Comparison of ENCODE assay signal across 8 cellular contexts in the genomic region with DNA sequence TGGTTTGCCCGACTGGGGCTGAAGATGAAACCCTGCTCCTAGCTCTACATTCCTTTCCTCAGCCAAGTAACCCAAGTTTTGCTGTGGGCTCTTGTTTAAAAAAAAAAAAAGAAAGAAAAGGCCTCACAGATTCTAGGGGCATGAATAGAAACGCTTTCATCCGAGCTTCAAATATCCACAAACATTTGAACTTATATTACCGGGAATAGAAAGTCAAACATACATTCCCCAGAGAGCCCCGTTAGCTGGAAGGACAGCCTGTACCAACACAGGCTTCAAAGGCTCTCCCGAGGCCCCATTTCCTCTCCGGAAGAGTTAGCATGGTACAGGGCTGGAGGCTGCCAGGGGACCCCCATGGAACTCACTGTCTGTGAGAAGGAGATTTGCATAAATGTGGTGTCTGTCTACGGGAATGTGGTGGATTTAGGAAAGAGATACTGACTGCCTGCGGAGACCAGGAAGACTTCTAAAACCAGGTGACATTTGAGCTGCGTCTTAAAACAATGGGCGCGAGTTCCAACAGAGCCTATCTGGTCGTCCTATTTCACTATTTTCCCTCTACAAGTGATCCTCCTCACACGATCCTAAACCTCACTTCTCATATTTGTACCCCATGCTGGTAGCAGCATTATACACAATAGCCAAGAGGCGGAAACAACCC.
DNase-seq lines count a peak whose midpoint lies in the region; ATAC-seq and TF ChIP-seq lines count a peak whose summit lies in the region.

No MANE protein-coding gene starts in this region.

- H3K27me3 ChIP-seq in KMS-11 (ENCODE audit: insufficient read depth, low read depth): peaks cover 13% of the 10 kb centered on the region

- peak overlapping the region; percentile 65 for H3K4me3 Mint-ChIP-seq in stimulated activated effector memory CD8-positive, alpha-beta T cell treated with anti-CD3 and anti-CD28 coated beads, Interleukin-12 subunit alpha, Interleukin-12 subunit beta, amount 100 ng/mL, for 72 hours

- DNase-seq in astrocyte of the cerebellum (ENCODE audit: low read depth): no peak
- DNase-seq in stimulated activated effector memory CD8-positive, alpha-beta T cell treated with anti-CD3 and anti-CD28 coated beads, Interleukin-12 subunit alpha, Interleukin-12 subunit beta, amount 100 ng/mL, for 72 hours (ENCODE audit: low spot score in 2 of 2): no peak
- DNase-seq in COR-L47 (lab: John Stamatoyannopoulos, UW): no peak
- no peak for DNase-seq in activated gamma-delta T cell (lab: John Stamatoyannopoulos, UW)

- peaks cover 4% of the 10 kb centered on the region for H3K4me1 Mint-ChIP-seq in stimulated activated effector memory CD8-positive, alpha-beta T cell treated with anti-CD3 and anti-CD28 coated beads, Interleukin-12 subunit alpha, Interleukin-12 subunit beta, amount 100 ng/mL, for 72 hours

- H3K9me3 Mint-ChIP-seq in stimulated activated effector memory CD8-positive, alpha-beta T cell treated with anti-CD3 and anti-CD28 coated beads, Interleukin-12 subunit alpha, Interleukin-12 subunit beta, amount 100 ng/mL, for 72 hours: no peaks in the 10 kb centered on the region

- H3K27ac ChIP-seq in KMS-11: no peak overlapping the region

- in situ Hi-C loops in astrocyte of the cerebellum (cut with HindIII; ENCODE audit: low sequenced_read_pairs): no loop called here

- peak overlapping the region; percentile 36 for H3K4me2 ChIP-seq in KMS-11

- no peaks in the 10 kb centered on the region for H3K79me2 ChIP-seq in KMS-11 (ENCODE audit: insufficient read depth, low read depth)

- ATAC-seq in stimulated activated effector memory CD8-positive, alpha-beta T cell treated with anti-CD3 and anti-CD28 coated beads, Interleukin-12 subunit alpha, Interleukin-12 subunit beta, amount 100 ng/mL, for 72 hours: no peak
- ATAC-seq in GM19452 (IDR thresholded peaks at IDR 0.05; ENCODE audit: unreplicated experiment) (no peak), GM18520 (IDR thresholded peaks at IDR 0.05; ENCODE audit: unreplicated experiment) (no peak)

- H3K4me3 ChIP-seq in KMS-11 (IDR thresholded peaks at IDR 0.05; ENCODE audit: insufficient read depth, low read depth, low read length): no peak overlapping the region
- H3K4me3 ChIP-seq in astrocyte of the cerebellum (ENCODE audit: low read depth, low read length): peak overlapping the region; percentile 44
- H3K4me3 ChIP-seq in iPS-18c (ENCODE audit: insufficient read depth, low read depth, low read length): peak overlapping the region; percentile 59

- H3K27ac Mint-ChIP-seq in stimulated activated effector memory CD8-positive, alpha-beta T cell treated with anti-CD3 and anti-CD28 coated beads, Interleukin-12 subunit alpha, Interleukin-12 subunit beta, amount 100 ng/mL, for 72 hours: peak overlapping the region; percentile 40

- 0 out of 2 replicates have a peak overlapping the region, but pooled peaks have one; percentile 38 for H2AFZ ChIP-seq in KMS-11 (ENCODE audit: low read depth)

- no peaks in the 10 kb centered on the region for H3K9me3 ChIP-seq in iPS-18c (ENCODE audit: control insufficient read depth, insufficient read depth, low read length)

- no peaks in the 10 kb centered on the region for H4K20me1 ChIP-seq in KMS-11 (ENCODE audit: insufficient read depth)

- no peaks in the 10 kb centered on the region for H3K36me3 ChIP-seq in KMS-11 (ENCODE audit: insufficient read depth)

- no peak overlapping the region for H3K9ac ChIP-seq in KMS-11

- H3K4me1 ChIP-seq in KMS-11 (ENCODE audit: low read depth, poor library complexity, severe bottlenecking): no peaks in the 10 kb centered on the region

- TF ChIP-seq CTCF in KMS-11 (conservative IDR thresholded peaks at IDR 0.05; ENCODE audit: low read depth, low read length) (no peak), astrocyte of the cerebellum (IDR thresholded peaks at IDR 0.05; ENCODE audit: low read depth, low read length, missing control alignments) (no peak)

- no peaks in the 10 kb centered on the region for H3K36me3 Mint-ChIP-seq in stimulated activated effector memory CD8-positive, alpha-beta T cell treated with anti-CD3 and anti-CD28 coated beads, Interleukin-12 subunit alpha, Interleukin-12 subunit beta, amount 100 ng/mL, for 72 hours
